ENCODE assay signal across 9 cellular contexts in genomic region chr14:23160924-23161522, GRCh38. TPM values are rescaled to one million over a fixed set of nuclear protein-coding genes. Genes with fewer than 3 reads are reported as not detected.
DNase-seq lines count a peak whose midpoint lies in the region; ATAC-seq and TF ChIP-seq lines count a peak whose summit lies in the region.
"Had no signal": no experiment of that assay in that cellular context is flagged by ENCODE, and none has a peak within 500 bp of the region (broad histone marks: within the 10 kb centered on the region; RNA-seq: fewer than 3 reads in every experiment).

No MANE protein-coding gene starts in this region.

- H3K4me3 Mint-ChIP-seq in activated naive CD8-positive, alpha-beta T cell treated with anti-CD3 and anti-CD28 coated beads, Interleukin-2, amount 50 U/mL, for 24 hours: no peak overlapping the region
- no peak overlapping the region for H3K4me3 Mint-ChIP-seq in T-helper 2 cell treated with Interferon-gamma antibody and Interleukin-4, amounts not matched to agents 5 μg/mL and 100 μg/mL, for 36 hours

- peak overlapping the region; percentile 43 for H3K27ac ChIP-seq in left ventricle myocardium inferior (replicated peaks)
- H3K27ac ChIP-seq in psoas muscle: peak overlapping the region; percentile 79

- no peaks in the 10 kb centered on the region for H3K27me3 ChIP-seq in left ventricle myocardium inferior (ENCODE audit: low read depth)
- H3K27me3 ChIP-seq in psoas muscle (ENCODE audit: insufficient read depth in 3 of 3, low read length in 2 of 3): no peaks in the 10 kb centered on the region

- intact Hi-C loops in left ventricle myocardium inferior (cut with micrococcal nuclease): no loop called here
- intact Hi-C loops in psoas muscle (cut with DNase I): loop anchor here in 1 of 2 donors (2.0 kb wide), 1 partner anchor 18 kb away; no protein-coding TSS in a partner anchor

- H3K27ac Mint-ChIP-seq in activated naive CD8-positive, alpha-beta T cell treated with anti-CD3 and anti-CD28 coated beads, Interleukin-2, amount 50 U/mL, for 24 hours: peak overlapping the region; percentile 60
- no peak overlapping the region for H3K27ac Mint-ChIP-seq in T-helper 2 cell treated with Interferon-gamma antibody and Interleukin-4, amounts not matched to agents 5 μg/mL and 100 μg/mL, for 36 hours

- H3K4me3 ChIP-seq in left ventricle myocardium inferior (no peak overlapping the region), psoas muscle (peak overlapping the region; percentile 24)

- 37 to 47% (median 40%) methylated on average over 11 of the region's 11 CpGs for WGBS in psoas muscle, 3 donors

- no peaks in the 10 kb centered on the region for H3K36me3 Mint-ChIP-seq in activated naive CD8-positive, alpha-beta T cell treated with anti-CD3 and anti-CD28 coated beads, Interleukin-2, amount 50 U/mL, for 24 hours (ENCODE audit: low read depth)
- no peaks in the 10 kb centered on the region for H3K36me3 Mint-ChIP-seq in T-helper 2 cell treated with Interferon-gamma antibody and Interleukin-4, amounts not matched to agents 5 μg/mL and 100 μg/mL, for 36 hours (ENCODE audit: low read depth)

- TF ChIP-seq CTCF in left ventricle myocardium inferior (IDR thresholded peaks at IDR 0.05; ENCODE audit: borderline replicate concordance) (no peak), psoas muscle (IDR thresholded peaks at IDR 0.05) (no peak)

- H3K9me3 ChIP-seq in left ventricle myocardium inferior (replicated peaks) (no peaks in the 10 kb centered on the region), psoas muscle (no peaks in the 10 kb centered on the region)

- DNase-seq in HK-2 (ENCODE audit: unreplicated experiment) (peak; percentile 24), left ventricle myocardium inferior (no peak), psoas muscle (peak; percentile 51 to 79)
- DNase-seq in activated naive CD8-positive, alpha-beta T cell treated with anti-CD3 and anti-CD28 coated beads, Interleukin-2, amount 50 U/mL, for 24 hours: no peak
- DNase-seq in activated CD8-positive, alpha-beta memory T cell treated with anti-CD3 and anti-CD28 coated beads, Interleukin-2, amount 50 U/mL, for 4 hours: no peak
- no peak for DNase-seq in T-helper 2 cell treated with Interferon-gamma antibody and Interleukin-4, amounts not matched to agents 5 μg/mL and 100 μg/mL, for 36 hours (ENCODE audit: low spot score)

- ATAC-seq in activated naive CD8-positive, alpha-beta T cell treated with anti-CD3 and anti-CD28 coated beads, Interleukin-2, amount 50 U/mL, for 24 hours: peak; percentile 46
- ATAC-seq in psoas muscle (peak; percentile 90 to 95 (median 93)), GM19328 (IDR thresholded peaks at IDR 0.05; ENCODE audit: unreplicated experiment) (no peak), HG03457 (IDR thresholded peaks at IDR 0.05; ENCODE audit: unreplicated experiment) (no peak)

- H3K4me1 Mint-ChIP-seq in activated naive CD8-positive, alpha-beta T cell treated with anti-CD3 and anti-CD28 coated beads, Interleukin-2, amount 50 U/mL, for 24 hours: peaks cover 19% of the 10 kb centered on the region
- H3K4me1 Mint-ChIP-seq in T-helper 2 cell treated with Interferon-gamma antibody and Interleukin-4, amounts not matched to agents 5 μg/mL and 100 μg/mL, for 36 hours (ENCODE audit: low read depth): peaks cover 5% of the 10 kb centered on the region

- no peaks in the 10 kb centered on the region for H3K9me3 Mint-ChIP-seq in activated naive CD8-positive, alpha-beta T cell treated with anti-CD3 and anti-CD28 coated beads, Interleukin-2, amount 50 U/mL, for 24 hours
- no peaks in the 10 kb centered on the region for H3K9me3 Mint-ChIP-seq in T-helper 2 cell treated with Interferon-gamma antibody and Interleukin-4, amounts not matched to agents 5 μg/mL and 100 μg/mL, for 36 hours

- H3K27me3 Mint-ChIP-seq in activated naive CD8-positive, alpha-beta T cell treated with anti-CD3 and anti-CD28 coated beads, Interleukin-2, amount 50 U/mL, for 24 hours: no peaks in the 10 kb centered on the region
- peaks cover 4% of the 10 kb centered on the region for H3K27me3 Mint-ChIP-seq in T-helper 2 cell treated with Interferon-gamma antibody and Interleukin-4, amounts not matched to agents 5 μg/mL and 100 μg/mL, for 36 hours (ENCODE audit: low read depth)

- H3K4me1 ChIP-seq in left ventricle myocardium inferior (peaks cover 14% of the 10 kb centered on the region), psoas muscle (peaks cover 18% of the 10 kb centered on the region)

- H3K36me3 ChIP-seq in left ventricle myocardium inferior (no peaks in the 10 kb centered on the region), psoas muscle (ENCODE audit: insufficient read depth in 1 of 2, low read depth in 1 of 2) (peaks cover 0 to 38% of the 10 kb centered on the region in 2 donors)

RNA-seq across cellular contexts. Expression of gene SLC7A8, which starts 22.4 kb away (rescaled TPM):
- 10.6 TPM for total RNA-seq in left ventricle myocardium inferior
- total RNA-seq in psoas muscle: 10 to 100 TPM in 3 of 4 donors, 1 to 10 TPM in 1; 7.5 to 43.0 (median 24.1) TPM
- polyA plus RNA-seq in psoas muscle: 10 to 100 TPM; 10.4 to 72.6 (median 44.2) TPM
- total RNA-seq: lung microvascular endothelial cell had no signal

RNA-seq across cellular contexts. Expression of gene CEBPE, which starts 42.0 kb away (rescaled TPM):
- total RNA-seq in left ventricle myocardium inferior (not detected), psoas muscle (under 1 TPM in 2 of 4 donors, not detected in 2; 0.17 to 0.22 TPM)
- polyA plus RNA-seq in psoas muscle: under 1 TPM in 2 of 3 donors, not detected in 1; 0.03 to 0.19 TPM
- total RNA-seq: lung microvascular endothelial cell had no signal

RNA-seq across cellular contexts. Expression of gene CIROP, which starts 56.2 kb away (rescaled TPM):
- total RNA-seq in left ventricle myocardium inferior: not detected
- not detected for total RNA-seq in psoas muscle
- polyA plus RNA-seq in psoas muscle: under 1 TPM in 1 of 3 donors, not detected in 2; 0.03 TPM
- total RNA-seq: lung microvascular endothelial cell had no signal

Comparison
In these comparisons a context has a peak if more than half of its experiments do, and no peak if none do; other contexts are left out.
1. DNase-seq: peak in HK-2 (single experiment) and psoas muscle (2 of 2); none in activated naive CD8-positive, alpha-beta T cell treated with anti-CD3 and anti-CD28 coated beads, Interleukin-2, amount 50 U/mL, for 24 hours (single experiment), left ventricle myocardium inferior (single experiment), activated CD8-positive, alpha-beta memory T cell treated with anti-CD3 and anti-CD28 coated beads, Interleukin-2, amount 50 U/mL, for 4 hours (single experiment) and T-helper 2 cell treated with Interferon-gamma antibody and Interleukin-4, amounts not matched to agents 5 μg/mL and 100 μg/mL, for 36 hours (single experiment).
2. ATAC-seq: peak in activated naive CD8-positive, alpha-beta T cell treated with anti-CD3 and anti-CD28 coated beads, Interleukin-2, amount 50 U/mL, for 24 hours (single experiment) and psoas muscle (4 of 4); none in GM19328 (single experiment) and HG03457 (single experiment).